Comparison of ENCODE assay signal across 8 cellular contexts in genomic region chr12:130872179-130873096, GRCh38. TPM values are rescaled to one million over a fixed set of nuclear protein-coding genes. Genes with fewer than 3 reads are reported as not detected.
DNase-seq lines count a peak whose midpoint lies in the region; ATAC-seq and TF ChIP-seq lines count a peak whose summit lies in the region.

No MANE protein-coding gene starts in this region.

- H3K36me3 Mint-ChIP-seq in progenitor cell of endocrine pancreas (ENCODE audit: insufficient read depth) = peaks cover 39% of the 10 kb centered on the region

- H3K4me1 ChIP-seq in adipocyte (ENCODE audit: control insufficient read depth, insufficient read depth, low read length) (peaks cover 23% of the 10 kb centered on the region), heart right ventricle (peaks cover 0 to 42% (median 27%) of the 10 kb centered on the region in 9 donors)

- H3K27me3 Mint-ChIP-seq in progenitor cell of endocrine pancreas = peaks cover 2% of the 10 kb centered on the region

- peak overlapping the region; percentile 95 for H3K9ac ChIP-seq in adipocyte (ENCODE audit: low read length)

- H3K27me3 ChIP-seq in adipocyte (replicated peaks; ENCODE audit: control insufficient read depth, insufficient read depth, low read length) = no peaks in the 10 kb centered on the region
- H3K27me3 ChIP-seq in heart right ventricle = no peaks in the 10 kb centered on the region

- intact Hi-C loops in heart right ventricle (cut with DNase I) = loop anchor here in 2 of 10 donors (5.0 kb wide), 1 partner anchor 35 kb away; the partner anchor contains the start of gene STX2 (in 2 of the 2)

- peak; percentile 52 for DNase-seq in NCI-H510A treated with DMSO at 0.1 percent for 48 hours (lab: John Stamatoyannopoulos, UW)
- DNase-seq in NCI-H510A (lab: John Stamatoyannopoulos, UW) = no peak
- DNase-seq in RPMI7951 (ENCODE audit: low read depth) = peak; percentile 29
- peak; percentile 80 for DNase-seq in adipocyte (ENCODE audit: low read depth)
- peak in 1 of 2 donors; percentile 45 for DNase-seq in heart right ventricle
- DNase-seq in progenitor cell of endocrine pancreas (ENCODE audit: low spot score, unreplicated experiment) = peak; percentile 22
- no peak for DNase-seq in NCI-H1694 (lab: John Stamatoyannopoulos, UW)

- peak overlapping the region; percentile 96 for H3K4me3 ChIP-seq in adipocyte (ENCODE audit: low read length)
- H3K4me3 ChIP-seq in heart right ventricle = peak overlapping the region; percentile 66 to 89 (median 78)

- no peaks in the 10 kb centered on the region for H3K9me3 Mint-ChIP-seq in progenitor cell of endocrine pancreas (ENCODE audit: low read depth)

- peaks cover 47% of the 10 kb centered on the region for H3K36me3 ChIP-seq in adipocyte (ENCODE audit: control insufficient read depth, insufficient read depth, low read length, severe bottlenecking)
- H3K36me3 ChIP-seq in heart right ventricle = peaks cover 0 to 47% (median 29%) of the 10 kb centered on the region in 9 donors

- H3K4me1 Mint-ChIP-seq in progenitor cell of endocrine pancreas (ENCODE audit: low read depth) = peaks cover 38% of the 10 kb centered on the region

- H3K27ac ChIP-seq in heart right ventricle = peak overlapping the region; percentile 35 to 93 (median 87)

- no peaks in the 10 kb centered on the region for H3K9me3 ChIP-seq in adipocyte (ENCODE audit: control insufficient read depth, low read length)
- peaks cover 0 to 5% (median 0%) of the 10 kb centered on the region in 11 donors for H3K9me3 ChIP-seq in heart right ventricle

- peak overlapping the region; percentile 98 for H3K27ac Mint-ChIP-seq in progenitor cell of endocrine pancreas

- TF ChIP-seq CTCF in heart right ventricle (IDR thresholded peaks at IDR 0.05) (no peak), progenitor cell of endocrine pancreas (IDR thresholded peaks at IDR 0.05; ENCODE audit: unreplicated experiment) (no peak)

- H3K4me3 Mint-ChIP-seq in progenitor cell of endocrine pancreas (ENCODE audit: low read depth) = peak overlapping the region; percentile 95

- 2% methylated on average over 57 to 79 of the region's 79 CpGs for whole genome bisulfite sequencing in heart right ventricle, 2 donors

- ATAC-seq in HG02870 (IDR thresholded peaks at IDR 0.05; ENCODE audit: unreplicated experiment) (peak; percentile 22), heart right ventricle (peak in 7 of 8 donors; percentile 8 to 49 (median 30))

RNA-seq across cellular contexts. Expression of gene RAN, which starts 0.6 kb away (rescaled TPM):
- 717 and 1,052 TPM in 2 replicates for total RNA-seq in RPMI7951 (2014; rRNA removed; shearing (Covaris generic))
- 100 to 1,000 TPM; 224 to 404 (median 291) TPM for total RNA-seq in heart right ventricle
- polyA plus RNA-seq in heart right ventricle = 100 to 1,000 TPM in 1 of 2 donors, 10 to 100 TPM in 1; 43.6 to 586 TPM
- total RNA-seq in progenitor cell of endocrine pancreas = 803 and 832 TPM in 2 replicates

RNA-seq across cellular contexts. Expression of gene STX2, which starts 33.4 kb away (rescaled TPM):
- 28.1 and 29.7 TPM in 2 replicates for total RNA-seq in RPMI7951 (2014; rRNA removed; shearing (Covaris generic))
- 10 to 100 TPM in 7 of 10 donors, 1 to 10 TPM in 3; 6.0 to 17.0 (median 11.9) TPM for total RNA-seq in heart right ventricle
- polyA plus RNA-seq in heart right ventricle = 10 to 100 TPM; 10.2 to 11.4 TPM
- total RNA-seq in progenitor cell of endocrine pancreas = 20.5 and 22.4 TPM in 2 replicates

Comparison
In these comparisons a context has a peak if more than half of its experiments do, and no peak if none do; other contexts are left out.
1. DNase-seq: peak in NCI-H510A treated with DMSO at 0.1 percent for 48 hours (single experiment), RPMI7951 (single experiment), adipocyte (single experiment) and progenitor cell of endocrine pancreas (single experiment); none in NCI-H510A (single experiment) and NCI-H1694 (single experiment).